ENCODE assay signal across 26 cellular contexts in genomic region chr14:63918411-63918810, GRCh38.
"Had no signal": no experiment of that assay in that cellular context is flagged by ENCODE, and none has a peak within 500 bp of the region (broad histone marks: within the 10 kb centered on the region; RNA-seq: fewer than 3 reads in every experiment).

No MANE protein-coding gene starts in this region.

- H3K27ac Mint-ChIP-seq: activated CD4-positive, alpha-beta T cell treated with anti-CD3 and anti-CD28 coated beads for 36 hours; activated CD8-positive, alpha-beta memory T cell treated with anti-CD3 and anti-CD28 coated beads, Interleukin-2, amount 10 ng/mL, durations not matched to agents 7 days and 5 days; activated CD8-positive, alpha-beta T cell treated with anti-CD3 and anti-CD28 coated beads, Interleukin-2, amount 10 ng/mL, durations not matched to agents 7 days and 5 days; activated naive CD4-positive, alpha-beta T cell treated with anti-CD3 and anti-CD28 coated beads, Interleukin-2, amount 50 U/mL, for 72 hours; activated T-helper 2 cell treated with anti-CD3 and anti-CD28 coated beads, Interferon-gamma antibody, Interleukin-2, Interleukin-4, amounts not matched to agents 10 μg/mL and 5 μg/mL and 100 μg/mL, durations not matched to agents 14 hours and 24 hours and 36 hours; stimulated activated naive CD8-positive, alpha-beta T cell treated with anti-CD3 and anti-CD28 coated beads, Interleukin-15, Interleukin-2, amounts not matched to agents 100 ng/mL and 50 ng/mL, for 24 hours had no signal

- H3K4me3 ChIP-seq: body of pancreas, cardiac muscle cell, coronary artery, dorsolateral prefrontal cortex, esophagus squamous epithelium, lower lobe of right lung, skin epidermis, upper lobe of left lung, vagina had no signal

- H3K36me3 ChIP-seq: cardiac muscle cell, lower lobe of right lung, upper lobe of left lung, vagina had no signal

- H3K27me3 ChIP-seq: body of pancreas, cardiac muscle cell, esophagus squamous epithelium, upper lobe of left lung, vagina had no signal

- H3K4me1 ChIP-seq: vagina had no signal

- H3K9me3 ChIP-seq: body of pancreas, esophagus squamous epithelium, lower lobe of right lung, upper lobe of left lung, vagina had no signal

- H3K36me3 Mint-ChIP-seq: activated naive CD4-positive, alpha-beta T cell treated with anti-CD3 and anti-CD28 coated beads, Interleukin-2, amount 50 U/mL, for 72 hours; natural killer cell had no signal

- H3K27me3 Mint-ChIP-seq: activated CD4-positive, alpha-beta T cell treated with anti-CD3 and anti-CD28 coated beads for 36 hours; activated CD8-positive, alpha-beta memory T cell treated with anti-CD3 and anti-CD28 coated beads, Interleukin-2, amount 10 ng/mL, durations not matched to agents 7 days and 5 days; effector memory CD8-positive, alpha-beta T cell; stimulated activated naive CD8-positive, alpha-beta T cell treated with anti-CD3 and anti-CD28 coated beads, Interleukin-15, Interleukin-2, amounts not matched to agents 100 ng/mL and 50 ng/mL, for 24 hours had no signal

- H3K27ac ChIP-seq: cardiac muscle cell, coronary artery, dorsolateral prefrontal cortex, esophagus squamous epithelium, lower lobe of right lung, skin epidermis, upper lobe of left lung, vagina had no signal

- DNase-seq: activated CD4-positive, alpha-beta T cell treated with anti-CD3 and anti-CD28 coated beads for 36 hours; activated CD4-positive, CD25-positive, alpha-beta regulatory T cell; activated CD8-positive, alpha-beta memory T cell treated with anti-CD3 and anti-CD28 coated beads, Interleukin-2, amount 10 ng/mL, durations not matched to agents 7 days and 5 days; activated CD8-positive, alpha-beta T cell treated with anti-CD3 and anti-CD28 coated beads, Interleukin-2, amount 10 ng/mL, durations not matched to agents 7 days and 5 days; activated T-cell treated with anti-CD3 and anti-CD28 coated beads, Interleukin-2, amount 50 U/mL, for 48 hours; aorta; body of pancreas; cerebellar nuclear complex; dorsolateral prefrontal cortex; effector memory CD8-positive, alpha-beta T cell; esophagus squamous epithelium; foreskin melanocyte; islet precursor cell; lower lobe of right lung; mesendoderm; natural killer cell; stimulated activated CD4-positive, alpha-beta T cell treated with anti-CD3 and anti-CD28 coated beads, Interleukin-12 subunit alpha, Interleukin-12 subunit beta, amount 100 ng/mL, for 4 hours; stimulated activated CD4-positive, alpha-beta T cell treated with anti-CD3 and anti-CD28 coated beads, Interleukin-4, amount 100 ng/mL, for 1 hour; upper lobe of left lung had no signal

- H3K9me3 Mint-ChIP-seq: activated naive CD4-positive, alpha-beta T cell treated with anti-CD3 and anti-CD28 coated beads, Interleukin-2, amount 50 U/mL, for 72 hours; activated T-helper 2 cell treated with anti-CD3 and anti-CD28 coated beads, Interferon-gamma antibody, Interleukin-2, Interleukin-4, amounts not matched to agents 10 μg/mL and 5 μg/mL and 100 μg/mL, durations not matched to agents 14 hours and 24 hours and 36 hours; effector memory CD8-positive, alpha-beta T cell; natural killer cell; stimulated activated naive CD8-positive, alpha-beta T cell treated with anti-CD3 and anti-CD28 coated beads, Interleukin-15, Interleukin-2, amounts not matched to agents 100 ng/mL and 50 ng/mL, for 24 hours had no signal

- H3K4me3 Mint-ChIP-seq: activated CD4-positive, alpha-beta T cell treated with anti-CD3 and anti-CD28 coated beads for 36 hours; activated CD8-positive, alpha-beta memory T cell treated with anti-CD3 and anti-CD28 coated beads, Interleukin-2, amount 10 ng/mL, durations not matched to agents 7 days and 5 days; activated CD8-positive, alpha-beta T cell treated with anti-CD3 and anti-CD28 coated beads, Interleukin-2, amount 10 ng/mL, durations not matched to agents 7 days and 5 days; effector memory CD8-positive, alpha-beta T cell; natural killer cell; stimulated activated naive CD8-positive, alpha-beta T cell treated with anti-CD3 and anti-CD28 coated beads, Interleukin-15, Interleukin-2, amounts not matched to agents 100 ng/mL and 50 ng/mL, for 24 hours had no signal
